ENCODE assay signal across 2 cellular contexts in the genomic region with DNA sequence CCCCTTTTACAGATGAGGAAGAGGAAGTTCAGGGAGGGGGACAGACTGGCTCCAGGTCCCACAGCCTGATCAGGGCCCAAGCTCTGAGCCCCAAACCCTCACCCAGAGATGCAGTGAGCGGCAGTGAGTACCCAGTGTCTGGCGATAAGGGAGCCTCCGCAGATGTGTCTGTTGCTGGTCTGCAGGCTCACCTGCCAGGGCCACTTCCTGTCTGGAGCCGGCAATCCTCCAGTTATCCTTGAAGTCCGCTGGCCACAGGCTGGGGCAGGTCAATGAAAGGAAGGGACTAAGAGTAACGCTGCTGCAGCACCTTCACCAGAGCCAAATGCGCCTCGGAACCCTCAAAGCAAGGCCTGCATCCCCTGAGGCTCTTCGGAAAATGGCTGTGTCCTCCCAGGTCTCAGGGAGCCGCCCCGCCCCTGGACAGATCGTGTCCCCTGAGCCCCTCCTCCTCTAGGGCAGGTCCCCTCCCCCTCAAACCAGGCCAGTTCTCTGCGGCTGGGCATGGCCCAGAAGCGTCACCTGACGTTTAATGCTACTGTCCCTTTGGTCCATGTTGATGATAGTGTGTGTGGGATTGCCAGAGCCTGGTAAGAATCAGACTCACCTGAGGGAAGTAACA.
TF ChIP-seq lines count a peak whose summit lies in the region.

No MANE protein-coding gene starts in this region.

TF ChIP-seq in liver, 16 proteins besides CTCF, POLR2A, EP300 and RAD21:
- TF ChIP-seq JUND (IDR thresholded peaks at IDR 0.05) (no peak), TAF1 (conservative IDR thresholded peaks at IDR 0.05) (no peak), HNF4G (IDR thresholded peaks at IDR 0.05) (no peak), GABPA (IDR thresholded peaks at IDR 0.05 in 1 of 2, conservative IDR thresholded peaks at IDR 0.05 in 1 of 2) (no peak), YY1 (IDR thresholded peaks at IDR 0.05) (no peak), NR2F2 (IDR thresholded peaks at IDR 0.05) (no peak)
- TF ChIP-seq, protein P1, sequence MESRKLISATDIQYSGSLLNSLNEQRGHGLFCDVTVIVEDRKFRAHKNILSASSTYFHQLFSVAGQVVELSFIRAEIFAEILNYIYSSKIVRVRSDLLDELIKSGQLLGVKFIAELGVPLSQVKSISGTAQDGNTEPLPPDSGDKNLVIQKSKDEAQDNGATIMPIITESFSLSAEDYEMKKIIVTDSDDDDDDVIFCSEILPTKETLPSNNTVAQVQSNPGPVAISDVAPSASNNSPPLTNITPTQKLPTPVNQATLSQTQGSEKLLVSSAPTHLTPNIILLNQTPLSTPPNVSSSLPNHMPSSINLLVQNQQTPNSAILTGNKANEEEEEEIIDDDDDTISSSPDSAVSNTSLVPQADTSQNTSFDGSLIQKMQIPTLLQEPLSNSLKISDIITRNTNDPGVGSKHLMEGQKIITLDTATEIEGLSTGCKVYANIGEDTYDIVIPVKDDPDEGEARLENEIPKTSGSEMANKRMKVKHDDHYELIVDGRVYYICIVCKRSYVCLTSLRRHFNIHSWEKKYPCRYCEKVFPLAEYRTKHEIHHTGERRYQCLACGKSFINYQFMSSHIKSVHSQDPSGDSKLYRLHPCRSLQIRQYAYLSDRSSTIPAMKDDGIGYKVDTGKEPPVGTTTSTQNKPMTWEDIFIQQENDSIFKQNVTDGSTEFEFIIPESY (IDR thresholded peaks at IDR 0.05) = no peak

TF ChIP-seq in HepG2, 621 proteins besides CTCF, POLR2A, EP300 and RAD21:
- no peak for TF ChIP-seq CREM (IDR thresholded peaks at IDR 0.05)
- TF ChIP-seq CREM (CRISPR knock-in tag; IDR thresholded peaks at IDR 0.05) = no peak
- TF ChIP-seq ZNF761 (CRISPR knock-in tag; conservative IDR thresholded peaks at IDR 0.05) = no peak
- TF ChIP-seq RAD51 (IDR thresholded peaks at IDR 0.05; ENCODE audit: borderline replicate concordance) = no peak
- no peak for TF ChIP-seq ZNF878 (CRISPR knock-in tag; IDR thresholded peaks at IDR 0.05)
- TF ChIP-seq KLF11 (CRISPR knock-in tag; IDR thresholded peaks at IDR 0.05) = no peak
- TF ChIP-seq FOXK1 (CRISPR knock-in tag; IDR thresholded peaks at IDR 0.05; ENCODE audit: borderline replicate concordance, low read depth) = no peak
- no peak for TF ChIP-seq TRIM24 (CRISPR knock-in tag; IDR thresholded peaks at IDR 0.05)
- TF ChIP-seq, protein P2, sequence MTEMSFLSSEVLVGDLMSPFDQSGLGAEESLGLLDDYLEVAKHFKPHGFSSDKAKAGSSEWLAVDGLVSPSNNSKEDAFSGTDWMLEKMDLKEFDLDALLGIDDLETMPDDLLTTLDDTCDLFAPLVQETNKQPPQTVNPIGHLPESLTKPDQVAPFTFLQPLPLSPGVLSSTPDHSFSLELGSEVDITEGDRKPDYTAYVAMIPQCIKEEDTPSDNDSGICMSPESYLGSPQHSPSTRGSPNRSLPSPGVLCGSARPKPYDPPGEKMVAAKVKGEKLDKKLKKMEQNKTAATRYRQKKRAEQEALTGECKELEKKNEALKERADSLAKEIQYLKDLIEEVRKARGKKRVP (CRISPR knock-in tag; IDR thresholded peaks at IDR 0.05) = no peak
- no peak for TF ChIP-seq STAT5B (CRISPR knock-in tag; IDR thresholded peaks at IDR 0.05)
- TF ChIP-seq, protein P3, sequence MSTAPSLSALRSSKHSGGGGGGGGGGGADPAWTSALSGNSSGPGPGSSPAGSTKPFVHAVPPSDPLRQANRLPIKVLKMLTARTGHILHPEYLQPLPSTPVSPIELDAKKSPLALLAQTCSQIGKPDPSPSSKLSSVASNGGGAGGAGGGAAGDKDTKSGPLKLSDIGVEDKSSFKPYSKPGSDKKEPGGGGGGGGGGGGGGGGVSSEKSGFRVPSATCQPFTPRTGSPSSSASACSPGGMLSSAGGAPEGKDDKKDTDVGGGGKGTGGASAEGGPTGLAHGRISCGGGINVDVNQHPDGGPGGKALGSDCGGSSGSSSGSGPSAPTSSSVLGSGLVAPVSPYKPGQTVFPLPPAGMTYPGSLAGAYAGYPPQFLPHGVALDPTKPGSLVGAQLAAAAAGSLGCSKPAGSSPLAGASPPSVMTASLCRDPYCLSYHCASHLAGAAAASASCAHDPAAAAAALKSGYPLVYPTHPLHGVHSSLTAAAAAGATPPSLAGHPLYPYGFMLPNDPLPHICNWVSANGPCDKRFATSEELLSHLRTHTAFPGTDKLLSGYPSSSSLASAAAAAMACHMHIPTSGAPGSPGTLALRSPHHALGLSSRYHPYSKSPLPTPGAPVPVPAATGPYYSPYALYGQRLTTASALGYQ (CRISPR knock-in tag; IDR thresholded peaks at IDR 0.05) = no peak
- TF ChIP-seq SMYD3 (CRISPR knock-in tag; IDR thresholded peaks at IDR 0.05) = no peak
- no peak for TF ChIP-seq RFX1 (IDR thresholded peaks at IDR 0.05)
- TF ChIP-seq MTA3 (CRISPR knock-in tag; IDR thresholded peaks at IDR 0.05) = no peak
- no peak for TF ChIP-seq KLF15 (CRISPR knock-in tag; IDR thresholded peaks at IDR 0.05; ENCODE audit: borderline replicate concordance)
- TF ChIP-seq ONECUT2 (CRISPR knock-in tag; IDR thresholded peaks at IDR 0.05) = no peak
- TF ChIP-seq, protein P4, sequence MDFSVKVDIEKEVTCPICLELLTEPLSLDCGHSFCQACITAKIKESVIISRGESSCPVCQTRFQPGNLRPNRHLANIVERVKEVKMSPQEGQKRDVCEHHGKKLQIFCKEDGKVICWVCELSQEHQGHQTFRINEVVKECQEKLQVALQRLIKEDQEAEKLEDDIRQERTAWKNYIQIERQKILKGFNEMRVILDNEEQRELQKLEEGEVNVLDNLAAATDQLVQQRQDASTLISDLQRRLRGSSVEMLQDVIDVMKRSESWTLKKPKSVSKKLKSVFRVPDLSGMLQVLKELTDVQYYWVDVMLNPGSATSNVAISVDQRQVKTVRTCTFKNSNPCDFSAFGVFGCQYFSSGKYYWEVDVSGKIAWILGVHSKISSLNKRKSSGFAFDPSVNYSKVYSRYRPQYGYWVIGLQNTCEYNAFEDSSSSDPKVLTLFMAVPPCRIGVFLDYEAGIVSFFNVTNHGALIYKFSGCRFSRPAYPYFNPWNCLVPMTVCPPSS (IDR thresholded peaks at IDR 0.05) = no peak
